Comparison of ENCODE assay signal across 8 cellular contexts in the genomic region with DNA sequence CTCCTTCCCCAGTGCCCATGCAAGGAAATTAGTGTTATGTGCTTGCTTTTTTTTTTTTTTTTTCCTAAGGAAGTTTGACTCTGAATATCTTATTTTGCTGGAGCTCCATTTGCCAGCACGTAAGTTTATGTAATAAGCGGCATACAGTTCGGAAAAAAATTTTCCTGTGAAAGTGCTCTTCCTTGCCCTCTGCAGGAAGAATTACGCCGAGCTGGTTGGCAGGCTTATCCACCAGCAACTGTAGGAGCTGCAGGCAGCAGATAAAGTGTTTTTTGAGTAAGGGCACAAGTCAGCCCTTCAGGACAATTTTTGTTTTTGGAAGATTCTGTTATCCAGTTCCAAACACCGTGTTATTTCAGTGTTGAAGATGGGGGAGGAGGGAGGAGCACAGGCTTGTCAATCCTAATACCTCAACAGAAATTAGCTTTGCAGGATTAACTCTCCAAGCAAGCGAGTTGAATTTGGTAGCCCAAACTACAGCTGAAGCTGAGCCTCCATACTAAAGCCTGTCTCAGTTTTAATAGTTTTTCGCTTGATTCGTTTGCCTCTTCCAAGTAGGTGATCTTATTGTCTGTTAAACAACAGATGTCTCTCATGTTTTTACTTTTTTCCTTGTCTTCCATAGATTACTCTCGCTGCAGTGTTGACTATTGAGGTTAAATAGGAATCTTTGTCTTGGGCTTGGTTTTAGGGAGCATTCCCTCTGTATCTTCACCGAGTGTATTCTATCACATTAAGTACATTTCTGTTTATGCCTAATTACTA. TPM values are rescaled to one million over a fixed set of nuclear protein-coding genes. Genes with fewer than 3 reads are reported as not detected.
DNase-seq lines count a peak whose midpoint lies in the region; ATAC-seq and TF ChIP-seq lines count a peak whose summit lies in the region.

No MANE protein-coding gene starts in this region.

- H3K27me3 Mint-ChIP-seq in dendritic cell treated with granulocyte-macrophage colony-stimulating factor and Interleukin-4, amounts not matched to agents 40 ng/mL and 50 ng/mL, for 4 days = peaks cover 35% of the 10 kb centered on the region

- H3K36me3 ChIP-seq in DND-41 (ENCODE audit: insufficient read depth, low read length) (no peaks in the 10 kb centered on the region), KMS-11 (ENCODE audit: insufficient read depth) (no peaks in the 10 kb centered on the region), stomach (no peaks in the 10 kb centered on the region)

- no peaks in the 10 kb centered on the region for H3K9me3 ChIP-seq in DND-41 (ENCODE audit: insufficient read depth, low read length, severe bottlenecking)
- no peaks in the 10 kb centered on the region for H3K9me3 ChIP-seq in stomach

- H3K27me3 ChIP-seq in DND-41 (ENCODE audit: insufficient read depth, low read length, poor library complexity) (peaks cover 46% of the 10 kb centered on the region), KMS-11 (ENCODE audit: insufficient read depth, low read depth) (no peaks in the 10 kb centered on the region; the same call in 1 of the 2 replicates), stomach (peaks cover 0 to 42% (median 8%) of the 10 kb centered on the region in 3 donors)

- H3K79me2 ChIP-seq in DND-41 (ENCODE audit: insufficient read depth, low read length) (no peaks in the 10 kb centered on the region), KMS-11 (ENCODE audit: insufficient read depth, low read depth) (no peaks in the 10 kb centered on the region)

- H3K4me1 Mint-ChIP-seq in dendritic cell treated with granulocyte-macrophage colony-stimulating factor and Interleukin-4, amounts not matched to agents 40 ng/mL and 50 ng/mL, for 4 days (ENCODE audit: low read depth) = peaks cover 20% of the 10 kb centered on the region

- H3K27ac ChIP-seq in DND-41 (ENCODE audit: low read length) (no peak overlapping the region), KMS-11 (no peak overlapping the region), RWPE1 (no peak overlapping the region), stomach (peak overlapping the region in 4 of 5 donors; percentile 61 to 80 (median 68))

- no peak for TF ChIP-seq CTCF in DND-41 (IDR thresholded peaks at IDR 0.05; ENCODE audit: borderline replicate concordance, extremely low read depth, low read length, poor library complexity, severe bottlenecking)
- TF ChIP-seq CTCF in KMS-11 (conservative IDR thresholded peaks at IDR 0.05; ENCODE audit: low read depth, low read length) = no peak
- peak; percentile 71 for TF ChIP-seq CTCF in RWPE1 (conservative IDR thresholded peaks at IDR 0.05; ENCODE audit: low read depth)
- peak in 3 of 7 experiments; percentile 14 to 36 (median 23) for TF ChIP-seq CTCF in stomach (IDR thresholded peaks at IDR 0.05)

- H3K36me3 Mint-ChIP-seq in dendritic cell treated with granulocyte-macrophage colony-stimulating factor and Interleukin-4, amounts not matched to agents 40 ng/mL and 50 ng/mL, for 4 days (ENCODE audit: low read depth) = no peaks in the 10 kb centered on the region

- TF ChIP-seq POLR2A in stomach (IDR thresholded peaks at IDR 0.05) = no peak

- peak overlapping the region; percentile 32 for H3K27ac Mint-ChIP-seq in dendritic cell treated with granulocyte-macrophage colony-stimulating factor and Interleukin-4, amounts not matched to agents 40 ng/mL and 50 ng/mL, for 4 days

- CTCF ChIA-PET in RWPE1 (lab: Yijun Ruan, JAX) = interaction anchor here (0.6 to 1.9 kb wide), 10 partner anchors 13 to 966 kb away, joined by 3 to 19 read pairs (median 4); no protein-coding TSS in a partner anchor

- peak overlapping the region; percentile 92 for H3K4me3 Mint-ChIP-seq in dendritic cell treated with granulocyte-macrophage colony-stimulating factor and Interleukin-4, amounts not matched to agents 40 ng/mL and 50 ng/mL, for 4 days

- H3K4me2 ChIP-seq in DND-41 (ENCODE audit: insufficient read depth, low read length) (0 out of 2 replicates have a peak overlapping the region, but pooled peaks have one; percentile 96), KMS-11 (peak overlapping the region; percentile 54)

- H3K9ac ChIP-seq in DND-41 (ENCODE audit: low read depth, low read length) (no peak overlapping the region), KMS-11 (peak overlapping the region; percentile 35; the same call in 1 of the 2 replicates)

- H4K20me1 ChIP-seq in DND-41 (ENCODE audit: insufficient read depth, low read length) = no peaks in the 10 kb centered on the region
- H4K20me1 ChIP-seq in KMS-11 (ENCODE audit: insufficient read depth) = no peaks in the 10 kb centered on the region

- no peak for ATAC-seq in DND-41 (ENCODE audit: insufficient read depth, low read depth)
- ATAC-seq in GM21390 (IDR thresholded peaks at IDR 0.05; ENCODE audit: unreplicated experiment) = no peak

- H3K9me3 Mint-ChIP-seq in dendritic cell treated with granulocyte-macrophage colony-stimulating factor and Interleukin-4, amounts not matched to agents 40 ng/mL and 50 ng/mL, for 4 days = no peaks in the 10 kb centered on the region

- 18 to 26% (median 19%) methylated on average over 11 of the region's 11 CpGs for WGBS in stomach, 5 donors

- no peak for TF ChIP-seq EP300 in stomach (IDR thresholded peaks at IDR 0.05)

- intact Hi-C loops in dendritic cell treated with granulocyte-macrophage colony-stimulating factor and Interleukin-4, amounts not matched to agents 40 ng/mL and 50 ng/mL, for 4 days (cut with micrococcal nuclease) = no loop called here
- intact Hi-C loops in stomach (cut with DNase I; ENCODE audit: low total_unique reads) = no loop called here

- DNase-seq in DND-41 = no peak
- DNase-seq in RWPE1 (ENCODE audit: low spot score) = peak; percentile 32
- peak; percentile 71 for DNase-seq in left kidney (ENCODE audit: low read depth, low spot score)
- peak; percentile 45 for DNase-seq in stomach
- DNase-seq in mesenteric fat pad (ENCODE audit: low spot score) = no peak

- H3K4me1 ChIP-seq in DND-41 (ENCODE audit: insufficient read depth, low read length) (peaks cover 16% of the 10 kb centered on the region), KMS-11 (ENCODE audit: low read depth, poor library complexity, severe bottlenecking) (peaks cover 13% of the 10 kb centered on the region), stomach (peaks cover 9 to 23% (median 21%) of the 10 kb centered on the region in 4 donors)

- POLR2A ChIA-PET in RWPE1 (lab: Yijun Ruan, JAX; ENCODE audit: low non-redundant PET) = interaction anchor here (0.6 kb wide), 3 partner anchors 63 to 111 kb away, joined by 3 to 9 read pairs (median 6); no protein-coding TSS in a partner anchor

- no peak overlapping the region for H2AFZ ChIP-seq in DND-41 (ENCODE audit: low read depth, low read length)
- peak overlapping the region; percentile 90 for H2AFZ ChIP-seq in KMS-11 (ENCODE audit: low read depth)

- no peak overlapping the region for H3K4me3 ChIP-seq in DND-41 (ENCODE audit: low read depth in 1 of 2, low read length in 2 of 2)
- H3K4me3 ChIP-seq in KMS-11 (IDR thresholded peaks at IDR 0.05; ENCODE audit: insufficient read depth, low read depth, low read length) = no peak overlapping the region
- peak overlapping the region; percentile 63 to 81 (median 70) for H3K4me3 ChIP-seq in stomach

RNA-seq across cellular contexts. Expression of gene SPECC1, which starts 1.1 kb away (rescaled TPM):
- total RNA-seq in stomach = 100 to 1,000 TPM in 1 of 5 donors, 10 to 100 TPM in 4; 29.2 to 161 (median 48.7) TPM
- 10 to 100 TPM; 12.8 to 32.9 (median 25.4) TPM for polyA plus RNA-seq in stomach
- 25.8 TPM for total RNA-seq in mesenteric fat pad

RNA-seq across cellular contexts. Expression of gene AKAP10, which starts 32.7 kb away (rescaled TPM):
- 10 to 100 TPM; 24.6 to 54.5 (median 35.2) TPM for total RNA-seq in stomach
- 1 to 10 TPM; 5.1 to 9.5 (median 8.9) TPM for polyA plus RNA-seq in stomach
- 29.5 TPM for total RNA-seq in mesenteric fat pad

Comparison
In these comparisons a context has a peak if more than half of its experiments do, and no peak if none do; other contexts are left out.
1. DNase-seq: peak in RWPE1 (single experiment), left kidney (single experiment) and stomach (single experiment); none in DND-41 (single experiment) and mesenteric fat pad (single experiment).
2. H3K27ac ChIP-seq: peak in stomach (4 of 5); none in DND-41 (single experiment), KMS-11 (single experiment) and RWPE1 (single experiment).
3. H3K4me3 ChIP-seq: peak in stomach (4 of 4); none in DND-41 (0 of 2) and KMS-11 (single experiment).